19 cellular contexts compared by ENCODE assay signal in genomic region chr10:48501226-48501625, GRCh38.
DNase-seq lines count a peak whose midpoint lies in the region; ATAC-seq and TF ChIP-seq lines count a peak whose summit lies in the region.
"Had no signal": no experiment of that assay in that cellular context is flagged by ENCODE, and none has a peak within 500 bp of the region (broad histone marks: within the 10 kb centered on the region; RNA-seq: fewer than 3 reads in every experiment).

No MANE protein-coding gene starts in this region.

- 82% methylated on average over 2 of the region's 2 CpGs for WGBS in esophagus muscularis mucosa

- no peak overlapping the region for H3K4me3 ChIP-seq in esophagus muscularis mucosa

- no peaks in the 10 kb centered on the region for H3K9me3 ChIP-seq in esophagus muscularis mucosa

- no peak for TF ChIP-seq EP300 in esophagus muscularis mucosa (IDR thresholded peaks at IDR 0.05)

- H3K36me3 ChIP-seq in esophagus muscularis mucosa = no peaks in the 10 kb centered on the region

- no peaks in the 10 kb centered on the region for H3K27me3 ChIP-seq in esophagus muscularis mucosa

- DNase-seq in activated effector memory CD4-positive, alpha-beta T cell treated with anti-CD3 and anti-CD28 coated beads, Interleukin-2, amount 50 U/mL, for 16 hours = peak; percentile 53
- no peak for DNase-seq in activated effector memory CD4-positive, alpha-beta T cell treated with Interleukin-2 at 50 U/mL for 16 hours
- DNase-seq in NCI-H69 (lab: John Stamatoyannopoulos, UW) (peak; percentile 40), esophagus muscularis mucosa (ENCODE audit: extremely low spot score) (peak; percentile 53), NCI-H748 (lab: John Stamatoyannopoulos, UW; ENCODE audit: unreplicated experiment) (no peak), NCI-H510A (lab: John Stamatoyannopoulos, UW) (no peak)
- DNase-seq in stimulated activated CD8-positive, alpha-beta memory T cell treated with anti-CD3 and anti-CD28 coated beads, Interleukin-4, amount 100 ng/mL, for 48 hours = peak; percentile 8
- DNase-seq: DMS53, GDM1, H7, KBM-7, NCI-H1092, NCI-H1436 treated with DMSO at 0.1 percent for 48 hours, NCI-H2029, NCI-H2227 treated with DMSO at 0.1 percent for 48 hours, NCI-H524, PC-3, Right ventricle myocardium superior had no signal

- H3K4me1 ChIP-seq in esophagus muscularis mucosa = peaks cover 7 to 11% (median 10%) of the 10 kb centered on the region in 4 donors

- no peak for ATAC-seq in GM18907 (IDR thresholded peaks at IDR 0.05; ENCODE audit: unreplicated experiment)
- ATAC-seq: PC-3 had no signal

- intact Hi-C loops in esophagus muscularis mucosa (cut with DNase I) = no loop called here

- no peak for TF ChIP-seq CTCF in esophagus muscularis mucosa (IDR thresholded peaks at IDR 0.05)

- no peak for TF ChIP-seq POLR2A in esophagus muscularis mucosa (IDR thresholded peaks at IDR 0.05; ENCODE audit: low read depth)

- no peak overlapping the region for H3K27ac ChIP-seq in esophagus muscularis mucosa (replicated peaks in 1 of 4)

Comparison
In these comparisons a context has a peak if more than half of its experiments do, and no peak if none do; other contexts are left out.
1. DNase-seq: peak in activated effector memory CD4-positive, alpha-beta T cell treated with anti-CD3 and anti-CD28 coated beads, Interleukin-2, amount 50 U/mL, for 16 hours (single experiment), NCI-H69 (single experiment), esophagus muscularis mucosa (single experiment) and stimulated activated CD8-positive, alpha-beta memory T cell treated with anti-CD3 and anti-CD28 coated beads, Interleukin-4, amount 100 ng/mL, for 48 hours (single experiment); none in activated effector memory CD4-positive, alpha-beta T cell treated with Interleukin-2 at 50 U/mL for 16 hours (single experiment), NCI-H748 (single experiment) and NCI-H510A (single experiment).